ENCODE assay signal across 22 cellular contexts in genomic region chr1:243580072-243580471, GRCh38.
DNase-seq lines count a peak whose midpoint lies in the region; ATAC-seq and TF ChIP-seq lines count a peak whose summit lies in the region.
"Had no signal": no experiment of that assay in that cellular context is flagged by ENCODE, and none has a peak within 500 bp of the region (broad histone marks: within the 10 kb centered on the region; RNA-seq: fewer than 3 reads in every experiment).

No MANE protein-coding gene starts in this region.

- peaks cover 44% of the 10 kb centered on the region for H3K9me3 Mint-ChIP-seq in activated T-helper 1 cell treated with anti-CD3 and anti-CD28 coated beads, Interleukin-12 subunit alpha, Interleukin-12 subunit beta, Interleukin-2, Interleukin-4 antibody, amounts not matched to agents 30 ng/mL and 10 ng/mL and 1 ng/mL, durations not matched to agents 14 hours and 24 hours and 36 hours

- H2BK120ac ChIP-seq in IMR-90 (ENCODE audit: low read depth, low read length) = no peak overlapping the region

- no peak overlapping the region for H3K4me3 ChIP-seq in BE2C (ENCODE audit: low read depth, low read length)
- no peak overlapping the region for H3K4me3 ChIP-seq in IMR-90 (ENCODE audit: insufficient read depth, low read depth, low read length)
- H3K4me3 ChIP-seq in cardiac fibroblast (replicated peaks in 1 of 2; ENCODE audit: low read depth in 2 of 2, low read length in 2 of 2) = no peak overlapping the region
- H3K4me3 ChIP-seq: adrenal gland, gastroesophageal sphincter, MG63, upper lobe of left lung had no signal

- H4K91ac ChIP-seq in IMR-90 (ENCODE audit: insufficient read depth, low read depth, low read length) = no peak overlapping the region

- no TSS peak for BruUV-seq in IMR-90 (replicated peaks; lab: Mats Ljungman, UMichigan)

- H3K27me3 Mint-ChIP-seq in activated T-helper 1 cell treated with anti-CD3 and anti-CD28 coated beads, Interleukin-12 subunit alpha, Interleukin-12 subunit beta, Interleukin-2, Interleukin-4 antibody, amounts not matched to agents 30 ng/mL and 10 ng/mL and 1 ng/mL, durations not matched to agents 14 hours and 24 hours and 36 hours (ENCODE audit: insufficient read depth) = no peaks in the 10 kb centered on the region
- H3K27me3 Mint-ChIP-seq: IgD-negative memory B cell had no signal

- TF ChIP-seq RAD21 in IMR-90 (IDR thresholded peaks at IDR 0.05; ENCODE audit: low read length) = no peak

- H3K79me1 ChIP-seq in IMR-90 (ENCODE audit: low read depth in 1 of 2, low read length in 2 of 2) = peaks cover 7 to 23% of the 10 kb centered on the region in 2 experiments

- H3K27me3 ChIP-seq in BE2C (no peaks in the 10 kb centered on the region), IMR-90 (ENCODE audit: control insufficient read depth, insufficient read depth, low read length) (no peaks in the 10 kb centered on the region)
- H3K27me3 ChIP-seq: adrenal gland, gastroesophageal sphincter, MG63, upper lobe of left lung had no signal

- in situ Hi-C loops in IMR-90 (cut with MboI; ENCODE audit: low sequenced_read_pairs) = no loop called here

- H3K36me3 ChIP-seq in BE2C (no peaks in the 10 kb centered on the region), IMR-90 (ENCODE audit: control insufficient read depth, insufficient read depth, low read length) (peaks cover 3% of the 10 kb centered on the region; the same call in 1 of the 2 replicates)
- H3K36me3 ChIP-seq: adrenal gland, MG63 had no signal

- H4K8ac ChIP-seq in IMR-90 (ENCODE audit: low read depth in 2 of 2, low read length in 2 of 2) = no peak overlapping the region

- H4K5ac ChIP-seq in IMR-90 (ENCODE audit: low read depth, low read length) = no peak overlapping the region

- no peak overlapping the region for H3K14ac ChIP-seq in IMR-90 (replicated peaks; ENCODE audit: low read depth, low read length)

- H3K4me2 ChIP-seq in IMR-90 (ENCODE audit: low read depth, low read length) = no peak overlapping the region

- peak; percentile 54; the same call in 1 of the 2 replicates for ATAC-seq in IMR-90 (ENCODE audit: low read depth)
- no peak for ATAC-seq in HG03432 (IDR thresholded peaks at IDR 0.05; ENCODE audit: unreplicated experiment)
- no peak for ATAC-seq in HG03159 (IDR thresholded peaks at IDR 0.05; ENCODE audit: unreplicated experiment)
- ATAC-seq: gastroesophageal sphincter, left colon had no signal

- TF ChIP-seq POLR2A in IMR-90 (IDR thresholded peaks at IDR 0.05; ENCODE audit: low read depth, low read length) = no peak

- H2BK5ac ChIP-seq in IMR-90 (ENCODE audit: low read depth, low read length, poor library complexity, severe bottlenecking) = no peak overlapping the region

- no peak overlapping the region for H2AK9ac ChIP-seq in IMR-90 (replicated peaks; ENCODE audit: low read depth, low read length, poor library complexity)

- no peak overlapping the region for H3K18ac ChIP-seq in IMR-90 (ENCODE audit: low read depth, low read length)

- peaks cover 19% of the 10 kb centered on the region for H3K36me3 Mint-ChIP-seq in activated T-helper 1 cell treated with anti-CD3 and anti-CD28 coated beads, Interleukin-12 subunit alpha, Interleukin-12 subunit beta, Interleukin-2, Interleukin-4 antibody, amounts not matched to agents 30 ng/mL and 10 ng/mL and 1 ng/mL, durations not matched to agents 14 hours and 24 hours and 36 hours (ENCODE audit: low read depth)

- 83% methylated on average over 2 of the region's 5 CpGs; no CpG with 5 or more reads in 1 of the 2 experiments for WGBS in IMR-90 (ENCODE audit: extremely low coverage in 2 of 2, insufficient read length in 1 of 2), 2 experiments

- H2BK15ac ChIP-seq in IMR-90 (ENCODE audit: low read depth, low read length) = no peak overlapping the region

- H3K9me3 ChIP-seq in BE2C (peaks cover 3% of the 10 kb centered on the region; the same call in 1 of the 2 replicates), IMR-90 (ENCODE audit: control insufficient read depth, insufficient read depth, low read length) (peaks cover 14% of the 10 kb centered on the region)

- no peak overlapping the region for H3K23ac ChIP-seq in IMR-90 (ENCODE audit: low read depth, low read length)

- H3K9me1 ChIP-seq in IMR-90 (ENCODE audit: insufficient read depth, low read length) = no peaks in the 10 kb centered on the region

- no peak overlapping the region for H3K4me3 Mint-ChIP-seq in activated T-helper 1 cell treated with anti-CD3 and anti-CD28 coated beads, Interleukin-12 subunit alpha, Interleukin-12 subunit beta, Interleukin-2, Interleukin-4 antibody, amounts not matched to agents 30 ng/mL and 10 ng/mL and 1 ng/mL, durations not matched to agents 14 hours and 24 hours and 36 hours
- H3K4me3 Mint-ChIP-seq: IgD-negative memory B cell, nephron had no signal

- intact Hi-C loops in IMR-90 (cut with micrococcal nuclease) = no loop called here
- intact Hi-C loops in activated T-helper 1 cell treated with anti-CD3 and anti-CD28 coated beads, Interleukin-12 subunit alpha, Interleukin-12 subunit beta, Interleukin-2, Interleukin-4 antibody, amounts not matched to agents 30 ng/mL and 10 ng/mL and 1 ng/mL, durations not matched to agents 14 hours and 24 hours and 36 hours (cut with micrococcal nuclease) = no loop called here

- no peak overlapping the region for H3K56ac ChIP-seq in IMR-90 (ENCODE audit: extremely low read depth, insufficient read depth, low read length)

- H3K27ac Mint-ChIP-seq in activated T-helper 1 cell treated with anti-CD3 and anti-CD28 coated beads, Interleukin-12 subunit alpha, Interleukin-12 subunit beta, Interleukin-2, Interleukin-4 antibody, amounts not matched to agents 30 ng/mL and 10 ng/mL and 1 ng/mL, durations not matched to agents 14 hours and 24 hours and 36 hours = no peak overlapping the region
- H3K27ac Mint-ChIP-seq: IgD-negative memory B cell, nephron had no signal

- dilution Hi-C loops in IMR-90 (cut with HindIII; ENCODE audit: low sequenced_read_pairs, unreplicated experiment) = no loop called here

- peak; percentile 14 for DNase-seq in BE2C
- peak; percentile 24 for DNase-seq in IMR-90
- peak; percentile 66 to 86 for DNase-seq in cardiac fibroblast (ENCODE audit: low read depth in 2 of 2)
- DNase-seq in islet precursor cell = peak; percentile 85
- no peak for DNase-seq in mesenteric fat pad (ENCODE audit: low spot score)
- no peak for DNase-seq in activated T-helper 1 cell treated with anti-CD3 and anti-CD28 coated beads, Interleukin-12 subunit alpha, Interleukin-12 subunit beta, Interleukin-2, Interleukin-4 antibody, amounts not matched to agents 30 ng/mL and 10 ng/mL and 1 ng/mL, durations not matched to agents 14 hours and 24 hours and 36 hours (ENCODE audit: low spot score)
- DNase-seq: activated CD4-positive, alpha-beta T cell treated with anti-CD3 and anti-CD28 coated beads for 1 hour; activated T-cell treated with anti-CD3 and anti-CD28 coated beads, Interleukin-2, amount 50 U/mL, for 1 hour; adrenal gland; central memory CD4-positive, alpha-beta T cell; GOT3; left colon; MG63; NCI-H1436; NCI-H82; upper lobe of left lung had no signal

- no peak overlapping the region for H3K4ac ChIP-seq in IMR-90 (ENCODE audit: low read depth, low read length)

- H2AK5ac ChIP-seq in IMR-90 (ENCODE audit: low read depth, low read length) = no peak overlapping the region

- POLR2A ChIA-PET in IMR-90 (lab: Charles Lee; ENCODE audit: unreplicated experiment) = no interaction called here

- H3K9ac ChIP-seq in IMR-90 (ENCODE audit: low read depth, low read length) = no peak overlapping the region

- CTCF ChIA-PET in IMR-90 (lab: Yijun Ruan, JAX) = no interaction called here

- H3K27ac ChIP-seq in IMR-90 (ENCODE audit: insufficient read depth, low read length) = no peak overlapping the region
- H3K27ac ChIP-seq: adrenal gland, C4-2B, gastroesophageal sphincter, upper lobe of left lung had no signal

- no peaks in the 10 kb centered on the region for H3K4me1 Mint-ChIP-seq in activated T-helper 1 cell treated with anti-CD3 and anti-CD28 coated beads, Interleukin-12 subunit alpha, Interleukin-12 subunit beta, Interleukin-2, Interleukin-4 antibody, amounts not matched to agents 30 ng/mL and 10 ng/mL and 1 ng/mL, durations not matched to agents 14 hours and 24 hours and 36 hours (ENCODE audit: low read depth)

- no peak overlapping the region for H2AFZ ChIP-seq in IMR-90 (replicated peaks; ENCODE audit: low read length, poor library complexity)

- H2BK20ac ChIP-seq in IMR-90 (ENCODE audit: low read depth, low read length) = no peak overlapping the region

- H3K4me1 ChIP-seq in BE2C (peaks cover under 1% of the 10 kb centered on the region; the same call in 1 of the 2 replicates), IMR-90 (ENCODE audit: control insufficient read depth, insufficient read depth, low read length) (peaks cover 2% of the 10 kb centered on the region)
- H3K4me1 ChIP-seq: adrenal gland, gastroesophageal sphincter, upper lobe of left lung had no signal

- no peaks in the 10 kb centered on the region for H4K20me1 ChIP-seq in IMR-90 (ENCODE audit: insufficient read depth, low read length)

- TF ChIP-seq CTCF in BE2C (IDR thresholded peaks at IDR 0.05; ENCODE audit: low read depth, low read length) = no peak
- TF ChIP-seq CTCF in IMR-90 (conservative IDR thresholded peaks at IDR 0.05; ENCODE audit: low read depth, low read length) = no peak
- TF ChIP-seq CTCF in cardiac fibroblast (IDR thresholded peaks at IDR 0.05; ENCODE audit: low read depth, low read length) = no peak

TF ChIP-seq in IMR-90, 13 proteins besides CTCF, POLR2A, EP300 and RAD21:
- TF ChIP-seq MAZ (IDR thresholded peaks at IDR 0.05; ENCODE audit: borderline replicate concordance, low read depth, low read length) = no peak

Comparison
In these comparisons a context has a peak if more than half of its experiments do, and no peak if none do; other contexts are left out.
1. DNase-seq: peak in BE2C (single experiment), IMR-90 (single experiment), cardiac fibroblast (2 of 2) and islet precursor cell (single experiment); none in mesenteric fat pad (single experiment) and activated T-helper 1 cell treated with anti-CD3 and anti-CD28 coated beads, Interleukin-12 subunit alpha, Interleukin-12 subunit beta, Interleukin-2, Interleukin-4 antibody, amounts not matched to agents 30 ng/mL and 10 ng/mL and 1 ng/mL, durations not matched to agents 14 hours and 24 hours and 36 hours (single experiment).